1 cellular context compared by ENCODE assay signal in the genomic region with DNA sequence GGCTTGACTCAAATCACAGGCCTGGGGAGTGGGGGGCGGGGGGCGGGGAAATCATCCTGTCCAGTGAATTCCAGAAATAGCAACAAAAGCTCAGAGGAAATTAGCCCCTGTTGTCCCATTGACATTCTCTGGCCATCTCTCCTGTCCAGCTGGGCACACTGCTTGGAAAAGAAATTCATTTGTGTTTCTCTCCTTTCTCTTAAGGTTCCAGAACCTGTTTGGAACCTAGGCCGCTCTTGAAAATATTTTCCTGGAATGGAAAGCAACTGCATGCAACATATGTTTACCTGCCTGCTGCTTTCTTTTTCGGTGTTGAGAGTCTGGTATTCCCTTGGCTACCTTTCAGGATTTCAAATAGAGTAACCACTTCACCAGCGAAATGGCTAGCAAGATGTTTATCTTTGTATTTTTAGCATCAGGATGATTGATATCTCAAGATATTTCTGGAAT.
TF ChIP-seq lines count a peak whose summit lies in the region.

No MANE protein-coding gene starts in this region.

TF ChIP-seq in SK-N-SH, 30 proteins besides CTCF, POLR2A, EP300 and RAD21 (continued from another document):
- no peak for TF ChIP-seq ZBTB33 (IDR thresholded peaks at IDR 0.05; ENCODE audit: borderline replicate concordance, low read depth)
- TF ChIP-seq TCF12 (IDR thresholded peaks at IDR 0.05): 0 out of 2 replicates have a peak, but pooled peaks have one; percentile 3
- TF ChIP-seq MEF2A (IDR thresholded peaks at IDR 0.05; ENCODE audit: borderline replicate concordance, low read depth): peak; percentile 73; the same call in 1 of the 2 replicates
- no peak for TF ChIP-seq MAX (IDR thresholded peaks at IDR 0.05; ENCODE audit: low read depth)
- TF ChIP-seq GATA2 (CRISPR knock-in tag; IDR thresholded peaks at IDR 0.05): no peak
TF ChIP-seq in SK-N-SH: peak in this region for 3.
